Comparison of ENCODE assay signal across 22 cellular contexts in the genomic region with DNA sequence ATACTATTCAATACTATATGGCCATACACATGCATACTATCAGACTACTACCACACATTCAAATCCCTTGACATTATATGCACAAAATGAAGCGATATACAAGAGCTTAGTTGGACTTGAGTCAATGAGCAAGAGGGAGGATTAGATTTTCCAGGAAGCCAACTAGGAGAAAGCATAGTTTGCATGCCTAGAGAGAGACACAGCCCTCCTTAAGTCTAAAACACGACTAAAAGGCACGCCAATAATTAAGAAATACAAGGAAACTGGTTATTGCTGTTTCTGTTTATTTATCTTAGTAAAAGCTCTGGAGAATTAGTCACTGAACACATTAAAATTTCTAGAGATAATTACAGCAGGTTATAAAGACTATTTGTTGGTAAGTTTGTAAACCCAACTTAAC. TPM values are rescaled to one million over a fixed set of nuclear protein-coding genes. Genes with fewer than 3 reads are reported as not detected.
A peak's percentile ranks its signal among the peaks of the same experiment; 100 is the strongest.
DNase-seq lines count a peak whose midpoint lies in the region; ATAC-seq and TF ChIP-seq lines count a peak whose summit lies in the region.
"Had no signal": no experiment of that assay in that cellular context is flagged by ENCODE, and none has a peak within 500 bp of the region (broad histone marks: within the 10 kb centered on the region; RNA-seq: fewer than 3 reads in every experiment).

No MANE protein-coding gene starts in this region.

- no peak overlapping the region for H3K4me2 ChIP-seq in fibroblast of lung (ENCODE audit: extremely low read depth, insufficient read depth, low read length)

- no peak for TF ChIP-seq CTCF in BJ (IDR thresholded peaks at IDR 0.05; ENCODE audit: insufficient read depth, low read depth, low read length)
- TF ChIP-seq CTCF in VCaP (conservative IDR thresholded peaks at IDR 0.05): no peak
- TF ChIP-seq CTCF in fibroblast of lung (conservative IDR thresholded peaks at IDR 0.05 in 1 of 2, IDR thresholded peaks at IDR 0.05 in 1 of 2; ENCODE audit: low read depth in 1 of 2, low read length in 2 of 2): no peak
- no peak for TF ChIP-seq CTCF in omental fat pad (IDR thresholded peaks at IDR 0.05)
- TF ChIP-seq CTCF in GM10266 (IDR thresholded peaks at IDR 0.05; ENCODE audit: control insufficient read depth, insufficient read depth, low read depth, missing control alignments): no peak
- no peak for TF ChIP-seq CTCF in right atrium auricular region (IDR thresholded peaks at IDR 0.05)

- H3K27ac ChIP-seq in VCaP (peak overlapping the region; percentile 25; the same call in 1 of the 2 replicates), fibroblast of lung (ENCODE audit: insufficient read depth, low read length) (no peak overlapping the region), right atrium auricular region (no peak overlapping the region)
- H3K27ac ChIP-seq: heart left ventricle, parathyroid adenoma, SJCRH30 had no signal

- no peaks in the 10 kb centered on the region for H3K4me1 ChIP-seq in fibroblast of lung (ENCODE audit: control insufficient read depth, extremely low read depth, insufficient read depth, low read length)
- H3K4me1 ChIP-seq in right atrium auricular region: no peaks in the 10 kb centered on the region
- H3K4me1 ChIP-seq: heart left ventricle, parathyroid adenoma, SJCRH30 had no signal

- no peak overlapping the region for H2AFZ ChIP-seq in fibroblast of lung (ENCODE audit: low read length)
- H2AFZ ChIP-seq: parathyroid adenoma had no signal

- H3K4me3 ChIP-seq in BJ (ENCODE audit: low read depth, low read length) (no peak overlapping the region), fibroblast of lung (replicated peaks in 1 of 4; ENCODE audit: control extremely low read depth in 1 of 4, insufficient read depth in 1 of 4, low read depth in 3 of 4, low read length in 4 of 4) (no peak overlapping the region), right atrium auricular region (no peak overlapping the region)
- H3K4me3 ChIP-seq: heart left ventricle, SJCRH30 had no signal

- CTCF ChIA-PET in BJ (lab: Yijun Ruan, JAX): no interaction called here

- H3K79me2 ChIP-seq in fibroblast of lung (ENCODE audit: control insufficient read depth, insufficient read depth, low read length): no peaks in the 10 kb centered on the region
- H3K79me2 ChIP-seq: parathyroid adenoma had no signal

- H3K27me3 ChIP-seq in BJ (ENCODE audit: control insufficient read depth, insufficient read depth, low read length) (no peaks in the 10 kb centered on the region), fibroblast of lung (ENCODE audit: control insufficient read depth, insufficient read depth, low read length) (no peaks in the 10 kb centered on the region), right atrium auricular region (no peaks in the 10 kb centered on the region)
- H3K27me3 ChIP-seq: SJCRH30 had no signal

- H3K9ac ChIP-seq in fibroblast of lung (ENCODE audit: insufficient read depth, low read length): no peak overlapping the region
- H3K9ac ChIP-seq: parathyroid adenoma had no signal

- H3K36me3 ChIP-seq in BJ (ENCODE audit: control insufficient read depth, insufficient read depth, low read length) (no peaks in the 10 kb centered on the region), fibroblast of lung (ENCODE audit: control insufficient read depth, insufficient read depth, low read length) (no peaks in the 10 kb centered on the region), right atrium auricular region (no peaks in the 10 kb centered on the region)
- H3K36me3 ChIP-seq: heart left ventricle, SJCRH30 had no signal

- POLR2A ChIA-PET in BJ (lab: Charles Lee): no interaction called here

- ATAC-seq in omental fat pad (ENCODE audit: low FRiP score) (peak; percentile 71), HG03521 (IDR thresholded peaks at IDR 0.05; ENCODE audit: unreplicated experiment) (no peak)
- ATAC-seq: activated CD8-positive, alpha-beta memory T cell treated with anti-CD3 and anti-CD28 coated beads, Interleukin-2, amount 10 ng/mL, durations not matched to agents 7 days and 5 days; heart left ventricle; left lobe of liver; natural killer cell; sciatic nerve had no signal

- H3K9me3 ChIP-seq in fibroblast of lung (ENCODE audit: control insufficient read depth, insufficient read depth, low read depth, low read length): no peaks in the 10 kb centered on the region
- peaks cover 0 to 11% of the 10 kb centered on the region in 2 donors for H3K9me3 ChIP-seq in right atrium auricular region
- H3K9me3 ChIP-seq: SJCRH30 had no signal

- H4K20me1 ChIP-seq in fibroblast of lung (ENCODE audit: control insufficient read depth, extremely low read depth, insufficient read depth, low read length): no peaks in the 10 kb centered on the region

- DNase-seq in BJ (ENCODE audit: low read depth) (peak; percentile 44), fibroblast of lung (ENCODE audit: low read depth in 2 of 2) (peak; percentile 18 to 25), omental fat pad (ENCODE audit: low spot score) (no peak), GM10266 (ENCODE audit: extremely low spot score) (no peak), right atrium auricular region (ENCODE audit: low spot score) (no peak), NCI-H2196 treated with DMSO at 0.1 percent for 48 hours (lab: John Stamatoyannopoulos, UW; ENCODE audit: unreplicated experiment) (no peak)
- DNase-seq: activated CD4-positive, alpha-beta T cell treated with anti-CD3 and anti-CD28 coated beads, Interleukin-2, amount 10 ng/mL, durations not matched to agents 24 days and 14 days; activated CD8-positive, alpha-beta memory T cell treated with anti-CD3 and anti-CD28 coated beads, Interleukin-2, amount 10 ng/mL, durations not matched to agents 7 days and 5 days; activated naive CD4-positive, alpha-beta T cell treated with anti-CD3 and anti-CD28 coated beads, Interleukin-2, amount 50 U/mL, for 16 hours; CD8-positive, alpha-beta memory T cell; DMS79 treated with DMSO at 0.1 percent for 48 hours; heart left ventricle; natural killer cell; NCI-H1105 treated with DMSO at 0.1 percent for 48 hours; NCI-H2081 treated with DMSO at 0.1 percent for 48 hours; SJCRH30; stimulated activated CD8-positive, alpha-beta memory T cell treated with anti-CD3 and anti-CD28 coated beads, Interleukin-4, amount 100 ng/mL, for 48 hours had no signal

RNA-seq across cellular contexts. Expression of gene MBNL3, which starts 21.8 kb away (rescaled TPM):
- polyA plus RNA-seq in BJ (2011; rRNA removed): 1.0 and 1.3 TPM in 2 replicates
- 1.7 and 3.4 TPM in 2 replicates for polyA minus RNA-seq in BJ (2011; rRNA and poly(A)+ RNA removed)
- total RNA-seq in fibroblast of lung: 2.8 and 4.5 TPM in 2 replicates
- 2.6 and 5.6 TPM in 2 replicates for polyA plus RNA-seq in fibroblast of lung
- polyA plus RNA-seq in fibroblast of lung (2012): 1.6 and 2.2 TPM in 2 replicates
- 4.1 and 9.3 TPM in 2 replicates for polyA minus RNA-seq in fibroblast of lung (ENCODE audit: low replicate concordance)
- 10 to 100 TPM; 13.7 to 59.9 (median 20.3) TPM for total RNA-seq in omental fat pad
- total RNA-seq in right atrium auricular region: 100 to 1,000 TPM in 1 of 2 donors, 10 to 100 TPM in 1; 98.8 to 140 TPM

Comparison
In these comparisons a context has a peak if more than half of its experiments do, and no peak if none do; other contexts are left out.
1. DNase-seq: peak in BJ (single experiment) and fibroblast of lung (2 of 2); none in omental fat pad (single experiment), GM10266 (single experiment), right atrium auricular region (single experiment) and NCI-H2196 treated with DMSO at 0.1 percent for 48 hours (single experiment).